11 cellular contexts compared by ENCODE assay signal in the genomic region with DNA sequence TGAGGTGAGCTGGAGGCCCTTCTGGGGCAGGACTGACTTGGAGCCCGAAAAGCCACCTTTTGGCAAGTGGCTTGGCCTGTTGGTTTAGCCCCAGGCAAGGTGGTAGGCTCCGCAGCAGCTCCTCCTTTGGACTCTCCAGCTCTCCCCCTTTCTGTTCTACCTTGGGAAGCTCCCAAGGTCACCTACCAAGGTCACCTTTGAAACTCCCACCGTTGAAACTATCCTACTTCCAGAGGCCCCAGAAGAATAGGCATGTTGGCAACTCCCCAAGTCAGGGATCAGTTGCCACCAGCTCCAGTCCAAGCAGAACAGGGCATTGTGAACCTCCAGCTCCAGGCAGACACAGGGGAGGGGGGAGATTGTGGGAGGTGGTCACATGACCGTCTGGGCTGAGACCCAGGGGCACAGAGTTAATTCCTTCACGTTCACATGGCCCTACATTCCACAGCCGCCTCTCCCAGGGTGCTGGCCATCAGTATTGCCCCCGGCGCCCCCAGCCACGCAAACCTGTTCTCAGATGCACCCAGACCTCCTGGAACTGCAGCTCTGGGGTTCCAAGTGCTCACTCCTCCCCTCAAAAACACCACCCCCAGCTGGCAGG. TPM values are rescaled to one million over a fixed set of nuclear protein-coding genes. Genes with fewer than 3 reads are reported as not detected.
DNase-seq lines count a peak whose midpoint lies in the region; ATAC-seq and TF ChIP-seq lines count a peak whose summit lies in the region.
"Had no signal": no experiment of that assay in that cellular context is flagged by ENCODE, and none has a peak within 500 bp of the region (broad histone marks: within the 10 kb centered on the region; RNA-seq: fewer than 3 reads in every experiment).

No MANE protein-coding gene starts in this region.

- no peaks in the 10 kb centered on the region for H3K27me3 Mint-ChIP-seq in mesothelial cell of epicardium (ENCODE audit: low read depth)
- H3K27me3 Mint-ChIP-seq: activated naive CD8-positive, alpha-beta T cell treated with anti-CD3 and anti-CD28 coated beads, Interleukin-2, amount 10 ng/mL, durations not matched to agents 7 days and 5 days had no signal

- POLR2A ChIA-PET in Panc1 (lab: Charles Lee): interaction anchor here (0.6 kb wide), 1 partner anchor 63 kb away, joined by 3 read pairs; no protein-coding TSS in a partner anchor
- POLR2A ChIA-PET in OCI-LY7 (lab: Charles Lee): interaction anchor here (0.6 to 0.7 kb wide), 2 partner anchors 8 to 41 kb away, joined by 3 read pairs; no protein-coding TSS in a partner anchor

- H3K27ac Mint-ChIP-seq in mesothelial cell of epicardium: peak overlapping the region; percentile 96
- H3K27ac Mint-ChIP-seq: activated naive CD8-positive, alpha-beta T cell treated with anti-CD3 and anti-CD28 coated beads, Interleukin-2, amount 10 ng/mL, durations not matched to agents 7 days and 5 days had no signal

- TF ChIP-seq CTCF in Panc1 (IDR thresholded peaks at IDR 0.05) (no peak), fibroblast of pulmonary artery (IDR thresholded peaks at IDR 0.05; ENCODE audit: low read length, missing control alignments) (no peak), mesothelial cell of epicardium (IDR thresholded peaks at IDR 0.05; ENCODE audit: unreplicated experiment) (no peak), tibial artery (IDR thresholded peaks at IDR 0.05) (no peak), OCI-LY7 (conservative IDR thresholded peaks at IDR 0.05; ENCODE audit: low read length) (no peak)

- no peaks in the 10 kb centered on the region for H3K36me3 Mint-ChIP-seq in mesothelial cell of epicardium
- H3K36me3 Mint-ChIP-seq: activated naive CD8-positive, alpha-beta T cell treated with anti-CD3 and anti-CD28 coated beads, Interleukin-2, amount 10 ng/mL, durations not matched to agents 7 days and 5 days had no signal

- no peaks in the 10 kb centered on the region for H3K27me3 ChIP-seq in Panc1 (ENCODE audit: control insufficient read depth, insufficient read depth, low read length)
- no peaks in the 10 kb centered on the region for H3K27me3 ChIP-seq in tibial artery

- H3K4me2 ChIP-seq in OCI-LY7 (ENCODE audit: low read length): no peak overlapping the region

- CTCF ChIA-PET in Panc1 (lab: Charles Lee): no interaction called here
- CTCF ChIA-PET in OCI-LY7 (lab: Charles Lee; ENCODE audit: unreplicated experiment): no interaction called here

- H4K20me1 ChIP-seq in OCI-LY7 (ENCODE audit: insufficient read depth, low read length): no peaks in the 10 kb centered on the region

- ATAC-seq in Panc1 (no peak), GM21825 (IDR thresholded peaks at IDR 0.05; ENCODE audit: unreplicated experiment) (no peak), HG02885 (IDR thresholded peaks at IDR 0.05; ENCODE audit: poor library complexity, unreplicated experiment) (no peak)
- ATAC-seq in stimulated activated naive CD8-positive, alpha-beta T cell treated with anti-CD3 and anti-CD28 coated beads, Interleukin-15, Interleukin-2, amounts not matched to agents 100 U/mL and 50 U/mL, for 24 hours: no peak

- H3K9me2 ChIP-seq in OCI-LY7 (ENCODE audit: insufficient read depth, low read length): no peaks in the 10 kb centered on the region

- H2AFZ ChIP-seq in OCI-LY7 (ENCODE audit: low read length): no peak overlapping the region

- H3K9me3 ChIP-seq in Panc1 (ENCODE audit: control insufficient read depth, insufficient read depth, low read depth, low read length): no peaks in the 10 kb centered on the region
- no peaks in the 10 kb centered on the region for H3K9me3 ChIP-seq in tibial artery
- no peaks in the 10 kb centered on the region for H3K9me3 ChIP-seq in OCI-LY7 (ENCODE audit: low read length)

- BruUV-seq in Panc1 (replicated peaks; lab: Mats Ljungman, UMichigan): no TSS peak
- no TSS peak for BruUV-seq in OCI-LY7 (replicated peaks; lab: Mats Ljungman, UMichigan)

- H3K4me3 ChIP-seq in Panc1 (ENCODE audit: low read depth in 2 of 2, low read length in 2 of 2): no peak overlapping the region
- no peak overlapping the region for H3K4me3 ChIP-seq in fibroblast of pulmonary artery (replicated peaks; ENCODE audit: low read depth, low read length)
- H3K4me3 ChIP-seq in tibial artery: no peak overlapping the region
- H3K4me3 ChIP-seq in OCI-LY7 (ENCODE audit: low read depth, low read length, poor library complexity, severe bottlenecking): no peak overlapping the region

- in situ Hi-C loops in Panc1 (cut with HindIII; ENCODE audit: low pct_unique_long_range_greater_than_20kb, low sequenced_read_pairs): no loop called here

- H3K9me3 Mint-ChIP-seq in mesothelial cell of epicardium: no peaks in the 10 kb centered on the region
- H3K9me3 Mint-ChIP-seq: activated naive CD8-positive, alpha-beta T cell treated with anti-CD3 and anti-CD28 coated beads, Interleukin-2, amount 10 ng/mL, durations not matched to agents 7 days and 5 days had no signal

- intact Hi-C loops in Panc1 (cut with micrococcal nuclease; ENCODE audit: unreplicated experiment) (no loop called here), tibial artery (cut with DNase I; ENCODE audit: low total_unique reads) (no loop called here), OCI-LY7 (cut with micrococcal nuclease; ENCODE audit: unreplicated experiment) (no loop called here)

- DNase-seq in Panc1 (ENCODE audit: low read depth, low spot score) (no peak), fibroblast of pulmonary artery (ENCODE audit: low read depth) (peak; percentile 65), mesothelial cell of epicardium (ENCODE audit: low spot score in 2 of 2, unreplicated experiment in 2 of 2) (peak in 1 of 2 experiments; percentile 65), tibial artery (peak in 1 of 2 donors; percentile 88), OCI-LY7 (ENCODE audit: low spot score) (no peak)
- DNase-seq in stimulated activated naive CD8-positive, alpha-beta T cell treated with anti-CD3 and anti-CD28 coated beads, Interleukin-15, Interleukin-2, amounts not matched to agents 100 U/mL and 50 U/mL, for 24 hours: no peak
- DNase-seq: activated CD4-positive, CD25-positive, alpha-beta regulatory T cell treated with anti-CD3 and anti-CD28 coated beads, Interleukin-2, amount 50 U/mL, for 72 hours; activated naive CD8-positive, alpha-beta T cell treated with anti-CD3 and anti-CD28 coated beads, Interleukin-2, amount 10 ng/mL, durations not matched to agents 7 days and 5 days; Karpas-422 had no signal

- no peaks in the 10 kb centered on the region for H3K79me2 ChIP-seq in OCI-LY7 (ENCODE audit: insufficient read depth, low read depth, low read length)

- H3K4me1 Mint-ChIP-seq in mesothelial cell of epicardium: peaks cover 32% of the 10 kb centered on the region

- H3K27ac ChIP-seq in Panc1 (ENCODE audit: low read length): peak overlapping the region; percentile 45; the same call in 1 of the 2 replicates
- H3K27ac ChIP-seq in tibial artery: peak overlapping the region; percentile 30 to 60
- H3K27ac ChIP-seq in OCI-LY7 (ENCODE audit: low read depth, low read length, poor library complexity, severe bottlenecking): no peak overlapping the region

- H3K4me3 Mint-ChIP-seq in mesothelial cell of epicardium: no peak overlapping the region
- H3K4me3 Mint-ChIP-seq: activated naive CD8-positive, alpha-beta T cell treated with anti-CD3 and anti-CD28 coated beads, Interleukin-2, amount 10 ng/mL, durations not matched to agents 7 days and 5 days had no signal

- H3K36me3 ChIP-seq in Panc1 (ENCODE audit: control insufficient read depth, insufficient read depth, low read length) (no peaks in the 10 kb centered on the region), tibial artery (no peaks in the 10 kb centered on the region), OCI-LY7 (ENCODE audit: insufficient read depth, low read length) (no peaks in the 10 kb centered on the region)

- H3K4me1 ChIP-seq in Panc1 (ENCODE audit: control insufficient read depth, insufficient read depth, low read length) (no peaks in the 10 kb centered on the region; the same call in 1 of the 2 replicates), tibial artery (peaks cover 0 to 48% (median 34%) of the 10 kb centered on the region in 4 donors), OCI-LY7 (ENCODE audit: insufficient read depth, low read length, poor library complexity, severe bottlenecking) (no peaks in the 10 kb centered on the region)

RNA-seq across cellular contexts. Expression of a gene that starts 14.4 kb away (rescaled TPM):
- total RNA-seq in Panc1 (2021; ENCODE audit: unreplicated experiment): 83.3 TPM
- 118 TPM for polyA plus RNA-seq in Panc1 (2012; ENCODE audit: insufficient read length)
- total RNA-seq in mesothelial cell of epicardium: 126 to 131 TPM (median 128 TPM) in 3 replicates
- 18.8 and 25.8 TPM in 2 replicates for total RNA-seq in OCI-LY7 (2014; rRNA removed; shearing (Covaris generic))
- 23.7 and 23.8 TPM in 2 replicates for total RNA-seq in OCI-LY7 (2022)
